Comparison of ENCODE assay signal across 10 cellular contexts in genomic region chr17:39399792-39400191, GRCh38. TPM values are rescaled to one million over a fixed set of nuclear protein-coding genes. Genes with fewer than 3 reads are reported as not detected.
DNase-seq lines count a peak whose midpoint lies in the region; ATAC-seq, FAIRE-seq and TF ChIP-seq lines count a peak whose summit lies in the region.
"Had no signal": no experiment of that assay in that cellular context is flagged by ENCODE, and none has a peak within 500 bp of the region (broad histone marks: within the 10 kb centered on the region; RNA-seq: fewer than 3 reads in every experiment).

No MANE protein-coding gene starts in this region.

- FAIRE-seq in GM12878 (lab: Jason Lieb, UNC) = no peak
- FAIRE-seq in D721Med (lab: Jason Lieb, UNC) = no peak
- FAIRE-seq: HTR-8/SVneo had no signal

- H3K4me3 ChIP-seq in heart right ventricle = peak overlapping the region in 7 of 10 donors; percentile 53 to 99 (median 93)
- H3K4me3 ChIP-seq in GM12878 = peak overlapping the region; percentile 76; the same call in 1 of the 2 replicates
- H3K4me3 ChIP-seq in mucosa of rectum (ENCODE audit: low read length in 2 of 2) = peak overlapping the region; percentile 79 to 91
- H3K4me3 ChIP-seq in urinary bladder (ENCODE audit: low read depth, low read length) = peak overlapping the region; percentile 95
- no peak overlapping the region for H3K4me3 ChIP-seq in H7 (ENCODE audit: insufficient read depth, low read depth, low read length)

- H4K20me1 ChIP-seq in GM12878 (ENCODE audit: control insufficient read depth, insufficient read depth) = no peaks in the 10 kb centered on the region

- TF ChIP-seq RAD21 in GM12878 (IDR thresholded peaks at IDR 0.05; ENCODE audit: insufficient read depth, low read depth, low read length) = no peak

- SMC1A ChIA-PET in GM12878 (lab: Charles Lee; ENCODE audit: uncharacterized antibody, unreplicated experiment) = interaction anchor here (0.8 kb wide), 1 partner anchor 65 kb away, joined by 3 read pairs; no protein-coding TSS in a partner anchor

- no peaks in the 10 kb centered on the region for H3K9me3 ChIP-seq in heart right ventricle
- H3K9me3 ChIP-seq in GM12878 (replicated peaks; ENCODE audit: control insufficient read depth, insufficient read depth, low read length) = no peaks in the 10 kb centered on the region
- H3K9me3 ChIP-seq in mucosa of rectum (ENCODE audit: control insufficient read depth in 2 of 2, low read length in 2 of 2) = no peaks in the 10 kb centered on the region

- TF ChIP-seq CTCF in heart right ventricle (IDR thresholded peaks at IDR 0.05) (no peak), GM12878 (IDR thresholded peaks at IDR 0.05 in 2 of 3, conservative IDR thresholded peaks at IDR 0.05 in 1 of 3; ENCODE audit: control insufficient read depth in 2 of 3, extremely low read depth in 1 of 3, insufficient read depth in 1 of 3, low read depth in 3 of 3, low read length in 3 of 3) (no peak), D721Med (IDR thresholded peaks at IDR 0.05; ENCODE audit: insufficient read depth, missing control alignments) (no peak)

- H3K36me3 ChIP-seq in heart right ventricle = no peaks in the 10 kb centered on the region
- H3K36me3 ChIP-seq in GM12878 (ENCODE audit: control insufficient read depth in 2 of 2, insufficient read depth in 2 of 2, low read length in 1 of 2) = no peaks in the 10 kb centered on the region
- H3K36me3 ChIP-seq in mucosa of rectum (ENCODE audit: control insufficient read depth in 2 of 2, insufficient read depth in 2 of 2, low read length in 2 of 2) = no peaks in the 10 kb centered on the region
- no peaks in the 10 kb centered on the region for H3K36me3 ChIP-seq in urinary bladder (ENCODE audit: insufficient read depth)
- H3K36me3 ChIP-seq in H7 (replicated peaks; ENCODE audit: control insufficient read depth, insufficient read depth, low read length) = no peaks in the 10 kb centered on the region; the same call in 1 of the 2 replicates

- H3K9ac ChIP-seq in GM12878 (ENCODE audit: control insufficient read depth, insufficient read depth, low read length) (no peak overlapping the region), mucosa of rectum (ENCODE audit: low read depth in 1 of 2, low read length in 2 of 2) (no peak overlapping the region)

- no peaks in the 10 kb centered on the region for H3K27me3 ChIP-seq in heart right ventricle
- no peaks in the 10 kb centered on the region for H3K27me3 ChIP-seq in GM12878 (replicated peaks in 1 of 2; ENCODE audit: control insufficient read depth in 2 of 2, insufficient read depth in 2 of 2, low read length in 1 of 2)
- no peaks in the 10 kb centered on the region for H3K27me3 ChIP-seq in mucosa of rectum (ENCODE audit: control insufficient read depth in 2 of 2, insufficient read depth in 2 of 2, low read length in 2 of 2)
- H3K27me3 ChIP-seq in H7 (ENCODE audit: control insufficient read depth, insufficient read depth, low read length) = peaks cover 4% of the 10 kb centered on the region; the same call in 1 of the 2 replicates

- TF ChIP-seq POLR2A in GM12878 (IDR thresholded peaks at IDR 0.05; ENCODE audit: low read depth, low read length) = no peak

- no peak for TF ChIP-seq EP300 in GM12878 (IDR thresholded peaks at IDR 0.05; ENCODE audit: borderline replicate concordance in 1 of 2, control insufficient read depth in 1 of 2, low read depth in 2 of 2, low read length in 2 of 2)

- CTCF ChIA-PET in GM12878 (lab: Yijun Ruan, JAX) = interaction anchor here (0.8 to 1.0 kb wide), 2 partner anchors 62 to 224 kb away, joined by 3 to 4 read pairs; no protein-coding TSS in a partner anchor

- in situ Hi-C loops in GM12878 (cut with MboI) = no loop called here

- peak overlapping the region; percentile 87; the same call in 1 of the 2 replicates for H3K4me2 ChIP-seq in GM12878 (ENCODE audit: control insufficient read depth, insufficient read depth)

- DNase-seq in heart right ventricle (no peak), cardiac septum (ENCODE audit: low spot score) (no peak), GM12878 (ENCODE audit: low read depth, low spot score) (no peak), D721Med (ENCODE audit: insufficient read length, low spot score) (no peak), foreskin melanocyte (no peak), H7 (no peak)
- DNase-seq: midbrain had no signal

- POLR2A ChIA-PET in GM12878 (lab: Charles Lee) = no interaction called here

- no peak for ATAC-seq in heart right ventricle
- ATAC-seq in GM12878 = no peak

- H3K27ac ChIP-seq in heart right ventricle = peak overlapping the region in 3 of 10 donors; percentile 94 to 95 (median 95)
- H3K27ac ChIP-seq in GM12878 (ENCODE audit: control insufficient read depth, insufficient read depth) = no peak overlapping the region
- H3K27ac ChIP-seq in mucosa of rectum (ENCODE audit: low read depth in 2 of 2, low read length in 2 of 2) = no peak overlapping the region
- H3K27ac ChIP-seq in urinary bladder (ENCODE audit: low read depth) = no peak overlapping the region

- BruUV-seq in GM12878 (replicated peaks; lab: Mats Ljungman, UMichigan) = no TSS peak

- RAD21 ChIA-PET in GM12878 (lab: Charles Lee; ENCODE audit: unreplicated experiment) = interaction anchor here (1.0 kb wide), 1 partner anchor 200 kb away, joined by 3 read pairs; the partner anchor contains the start of gene RPL19

- H3K4me1 ChIP-seq in heart right ventricle (peaks cover 3 to 44% (median 28%) of the 10 kb centered on the region in 9 donors), GM12878 (ENCODE audit: control insufficient read depth, insufficient read depth, low read length) (no peaks in the 10 kb centered on the region; the same call in none of the 2 replicates), mucosa of rectum (ENCODE audit: control insufficient read depth in 2 of 2, insufficient read depth in 2 of 2, low read length in 2 of 2) (peaks cover 11 to 12% of the 10 kb centered on the region in 2 donors), urinary bladder (ENCODE audit: insufficient read depth) (peaks cover 2% of the 10 kb centered on the region)

- intact Hi-C loops in heart right ventricle (cut with DNase I) (loop anchor here in 7 of 10 donors (5.0 to 10.0 kb wide), 5 partner anchors 115 to 135 kb away; no protein-coding TSS in a partner anchor), cardiac septum (cut with DNase I) (loop anchor here (10.0 kb wide), 1 partner anchor 125 kb away; no protein-coding TSS in a partner anchor), GM12878 (cut with micrococcal nuclease; ENCODE audit: unreplicated experiment) (no loop called here)

- 52 to 53% methylated on average over 4 of the region's 4 CpGs for WGBS in heart right ventricle, 2 donors
- WGBS in GM12878 (ENCODE audit: insufficient coverage, insufficient replicate concordance, low lambda C conversion rate, missing lambda C conversion rate) = 77% methylated on average over 4 of the region's 4 CpGs
- 40% methylated on average over 4 of the region's 4 CpGs for WGBS in urinary bladder

- H3K79me2 ChIP-seq in GM12878 (ENCODE audit: control insufficient read depth, insufficient read depth, low read length) = peaks cover 6% of the 10 kb centered on the region

- no peak overlapping the region for H2AFZ ChIP-seq in GM12878 (ENCODE audit: control insufficient read depth, low read depth, low read length)

TF ChIP-seq in GM12878, 131 proteins besides CTCF, POLR2A, EP300 and RAD21 (continues in another document):
- TF ChIP-seq GATAD2B (conservative IDR thresholded peaks at IDR 0.05; ENCODE audit: low read depth) = no peak

RNA-seq across cellular contexts. Expression of gene FBXL20, which starts 1.6 kb away (rescaled TPM):
- total RNA-seq in heart right ventricle (10 to 100 TPM in 9 of 10 donors, 1 to 10 TPM in 1; 7.1 to 19.7 (median 15.7) TPM), cardiac septum (11.0 TPM), GM12878 (2014; rRNA removed) (4.2 and 4.3 TPM in 2 replicates), GM12878 (2014; rRNA removed; fragmentation: Illumina TruSeq; extraction: Trizol) (4.6 and 4.9 TPM in 2 replicates), GM12878 (2021) (8.3 and 9.5 TPM in 2 replicates), urinary bladder (18.6 TPM)
- polyA plus RNA-seq in heart right ventricle (1 to 10 TPM; 1.7 to 3.9 TPM), GM12878 (2011; rRNA removed) (5.6 and 6.1 TPM in 2 replicates), GM12878 (2014; fragmentation: Illumina TruSeq; extraction: Trizol) (3.6 and 4.9 TPM in 2 replicates), GM12878 (2014; fragmentation: Nextera tagmentation; extraction: Ambion mirVana) (1 to 10 TPM; 1.2 TPM), GM12878 (2014; rRNA removed) (3.5 and 3.8 TPM in 2 replicates), GM12878 (2016; fragmentation: Nextera tagmentation; extraction: Ambion mirVana) (1 to 10 TPM; 5.3 to 5.4 TPM), urinary bladder (4.0 TPM)
- 28.9 and 33.5 TPM in 2 replicates for total RNA-seq in GM12878 (2013; cell fraction: nucleolus; rRNA removed)
- polyA plus RNA-seq in GM12878 (2011; ENCODE audit: low read depth) = 2.2 TPM
- 3.9 and 5.5 TPM in 2 replicates for polyA plus RNA-seq in GM12878 (2011; cell fraction: cytosol; rRNA removed)
- polyA plus RNA-seq in GM12878 (2011; cell fraction: nucleus; rRNA removed) = 4.6 and 5.5 TPM in 2 replicates
- 2.4 and 3.2 TPM in 2 replicates for polyA plus RNA-seq in GM12878 (2012)
- polyA minus RNA-seq in GM12878 (2011; rRNA and poly(A)+ RNA removed) = 9.2 and 9.4 TPM in 2 replicates
- polyA minus RNA-seq in GM12878 (2011; cell fraction: cytosol; rRNA and poly(A)+ RNA removed) = 3.1 and 3.7 TPM in 2 replicates
- polyA minus RNA-seq in GM12878 (2011; cell fraction: nucleus; rRNA and poly(A)+ RNA removed) = 2.4 and 3.3 TPM in 2 replicates
- 5.7 and 7.7 TPM in 2 replicates for total RNA-seq in H7 (2014; rRNA removed; shearing (Covaris generic))

RNA-seq across cellular contexts. Expression of gene MED1, which starts 51.3 kb away (rescaled TPM):
- 10 to 100 TPM; 21.8 to 27.3 (median 25.8) TPM for total RNA-seq in heart right ventricle
- polyA plus RNA-seq in heart right ventricle = 1 to 10 TPM; 5.8 to 7.2 TPM
- 24.2 TPM for total RNA-seq in cardiac septum
- total RNA-seq in GM12878 (2013; cell fraction: nucleolus; rRNA removed) = 36.6 and 39.3 TPM in 2 replicates
- 27.2 and 28.1 TPM in 2 replicates for total RNA-seq in GM12878 (2014; rRNA removed)
- total RNA-seq in GM12878 (2014; rRNA removed; fragmentation: Illumina TruSeq; extraction: Trizol) = 33.0 and 34.9 TPM in 2 replicates
- 40.2 and 41.2 TPM in 2 replicates for total RNA-seq in GM12878 (2021)
- polyA plus RNA-seq in GM12878 (2011; ENCODE audit: low read depth) = 19.1 TPM
- polyA plus RNA-seq in GM12878 (2011; rRNA removed) = 42.0 and 45.4 TPM in 2 replicates
- polyA plus RNA-seq in GM12878 (2011; cell fraction: cytosol; rRNA removed) = 28.4 and 30.1 TPM in 2 replicates
- 38.8 and 42.1 TPM in 2 replicates for polyA plus RNA-seq in GM12878 (2011; cell fraction: nucleus; rRNA removed)
- 18.6 and 21.1 TPM in 2 replicates for polyA plus RNA-seq in GM12878 (2012)
- 50.1 and 58.0 TPM in 2 replicates for polyA plus RNA-seq in GM12878 (2014; fragmentation: Illumina TruSeq; extraction: Trizol)
- 10 to 100 TPM in 1 of 2 experiments, 1 to 10 TPM in 1; 8.7 to 10.8 TPM for polyA plus RNA-seq in GM12878 (2014; fragmentation: Nextera tagmentation; extraction: Ambion mirVana)
- 27.4 and 32.1 TPM in 2 replicates for polyA plus RNA-seq in GM12878 (2014; rRNA removed)
- polyA plus RNA-seq in GM12878 (2016; fragmentation: Nextera tagmentation; extraction: Ambion mirVana) = 10 to 100 TPM; 22.8 to 25.4 TPM
- polyA minus RNA-seq in GM12878 (2011; rRNA and poly(A)+ RNA removed) = 46.6 and 64.0 TPM in 2 replicates
- polyA minus RNA-seq in GM12878 (2011; cell fraction: cytosol; rRNA and poly(A)+ RNA removed) = 17.8 and 17.9 TPM in 2 replicates
- polyA minus RNA-seq in GM12878 (2011; cell fraction: nucleus; rRNA and poly(A)+ RNA removed) = 17.9 and 26.7 TPM in 2 replicates
- 27.4 TPM for total RNA-seq in urinary bladder
- polyA plus RNA-seq in urinary bladder = 17.1 TPM
- 24.3 and 27.3 TPM in 2 replicates for total RNA-seq in H7 (2014; rRNA removed; shearing (Covaris generic))
